ENCODE assay signal across 8 cellular contexts in the genomic region with DNA sequence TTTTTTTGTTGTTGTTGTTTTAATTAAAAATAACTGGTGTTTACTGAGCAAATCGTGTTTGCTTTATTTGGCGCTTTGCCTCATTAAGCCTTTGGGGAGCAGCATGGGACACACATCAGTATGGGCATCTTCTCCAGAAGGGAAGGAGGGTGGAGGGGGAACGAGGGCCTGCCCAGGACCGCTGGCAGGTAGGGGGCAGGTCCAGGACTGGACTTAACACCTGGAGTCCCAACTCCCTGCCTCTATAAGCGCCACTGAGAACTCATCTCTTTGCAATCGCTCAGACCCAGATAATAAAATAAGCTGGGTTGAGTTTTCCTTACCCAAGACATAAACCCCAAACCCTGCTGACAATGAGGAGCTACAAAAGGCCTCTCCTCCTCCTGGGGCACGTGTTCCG. TPM values are rescaled to one million over a fixed set of nuclear protein-coding genes. Genes with fewer than 3 reads are reported as not detected.
A peak's percentile ranks its signal among the peaks of the same experiment; 100 is the strongest.
DNase-seq lines count a peak whose midpoint lies in the region; ATAC-seq and TF ChIP-seq lines count a peak whose summit lies in the region.

No MANE protein-coding gene starts in this region.

- H3K9me2 ChIP-seq in SU-DHL-6 (replicated peaks; ENCODE audit: insufficient read depth, low read length): no peaks in the 10 kb centered on the region

- H3K9me3 Mint-ChIP-seq in glutamatergic neuron (ENCODE audit: unreplicated experiment): peaks cover 3% of the 10 kb centered on the region

- DNase-seq in HL-60 (ENCODE audit: low read depth in 1 of 2, low spot score in 1 of 2): no peak
- DNase-seq in glutamatergic neuron: no peak
- no peak for DNase-seq in smooth muscle cell (lab: John Stamatoyannopoulos, UW; ENCODE audit: unreplicated experiment)
- DNase-seq in effector CD8-positive, alpha-beta T cell (lab: John Stamatoyannopoulos, UW): no peak
- no peak for DNase-seq in nucleus accumbens (lab: John Stamatoyannopoulos, UW)
- no peak for DNase-seq in HuH-7 (ENCODE audit: low spot score)

- H2AFZ ChIP-seq in SU-DHL-6 (ENCODE audit: low read depth, low read length, severe bottlenecking) (peak overlapping the region; percentile 57), smooth muscle cell (ENCODE audit: low read depth) (no peak overlapping the region)

- no peaks in the 10 kb centered on the region for H3K27me3 ChIP-seq in HL-60 (ENCODE audit: insufficient read depth, poor library complexity, severe bottlenecking)
- H3K27me3 ChIP-seq in SU-DHL-6 (ENCODE audit: low read length): no peaks in the 10 kb centered on the region
- H3K27me3 ChIP-seq in smooth muscle cell (ENCODE audit: low read depth): peaks cover 4% of the 10 kb centered on the region

- H3K27ac Mint-ChIP-seq in glutamatergic neuron (ENCODE audit: unreplicated experiment): no peak overlapping the region

- no peak overlapping the region for H3K4me3 ChIP-seq in HL-60 (replicated peaks; ENCODE audit: insufficient read depth, low read length)
- H3K4me3 ChIP-seq in SU-DHL-6 (ENCODE audit: insufficient read depth, low read length, poor library complexity, severe bottlenecking): no peak overlapping the region
- peak overlapping the region; percentile 54 for H3K4me3 ChIP-seq in smooth muscle cell

- H3K4me3 Mint-ChIP-seq in glutamatergic neuron (ENCODE audit: unreplicated experiment): peak overlapping the region; percentile 55

- H3K27ac ChIP-seq in HL-60 (replicated peaks) (peak overlapping the region; percentile 22; the same call in 1 of the 2 replicates), SU-DHL-6 (ENCODE audit: low read depth, low read length) (peak overlapping the region; percentile 96), smooth muscle cell (ENCODE audit: low read depth) (peak overlapping the region; percentile 34)

- H3K4me1 ChIP-seq in smooth muscle cell (ENCODE audit: low read depth): peaks cover 24% of the 10 kb centered on the region

- H3F3A ChIP-seq in SU-DHL-6 (ENCODE audit: insufficient read depth) (peaks cover 43% of the 10 kb centered on the region), smooth muscle cell (ENCODE audit: low read depth) (peaks cover 21% of the 10 kb centered on the region)

- peak overlapping the region; percentile 46 for H3K9ac ChIP-seq in SU-DHL-6 (ENCODE audit: low read length)
- H3K9ac ChIP-seq in smooth muscle cell (ENCODE audit: low read depth): no peak overlapping the region

- H3K9me3 ChIP-seq in SU-DHL-6 (ENCODE audit: insufficient read depth, low read length): no peaks in the 10 kb centered on the region
- H3K9me3 ChIP-seq in smooth muscle cell (replicated peaks; ENCODE audit: low read depth): no peaks in the 10 kb centered on the region

- peaks cover 5% of the 10 kb centered on the region for H3K27me3 Mint-ChIP-seq in glutamatergic neuron (ENCODE audit: unreplicated experiment)

- peak overlapping the region; percentile 59 for H3K4me2 ChIP-seq in SU-DHL-6 (ENCODE audit: low read depth, low read length, poor library complexity, severe bottlenecking)
- peak overlapping the region; percentile 93 for H3K4me2 ChIP-seq in smooth muscle cell

- ATAC-seq in GM18907 (IDR thresholded peaks at IDR 0.05; ENCODE audit: unreplicated experiment): no peak

- WGBS in smooth muscle cell (ENCODE audit: low lambda C conversion rate): 74% methylated on average over 8 of the region's 8 CpGs

- no peaks in the 10 kb centered on the region for H4K20me1 ChIP-seq in SU-DHL-6 (ENCODE audit: low read depth, low read length)
- H4K20me1 ChIP-seq in smooth muscle cell (ENCODE audit: low read depth): no peaks in the 10 kb centered on the region

- peaks cover 39% of the 10 kb centered on the region for H3K4me1 Mint-ChIP-seq in glutamatergic neuron (ENCODE audit: low read depth, unreplicated experiment)

- H3K36me3 ChIP-seq in SU-DHL-6 (ENCODE audit: low read length) (no peaks in the 10 kb centered on the region), smooth muscle cell (ENCODE audit: low read depth) (no peaks in the 10 kb centered on the region)

- H3K36me3 Mint-ChIP-seq in glutamatergic neuron (ENCODE audit: unreplicated experiment): peaks cover 4% of the 10 kb centered on the region

- H3K79me2 ChIP-seq in SU-DHL-6 (ENCODE audit: insufficient read depth, low read length): no peaks in the 10 kb centered on the region
- no peaks in the 10 kb centered on the region for H3K79me2 ChIP-seq in smooth muscle cell (ENCODE audit: low read depth)

- TF ChIP-seq CTCF in HL-60 (IDR thresholded peaks at IDR 0.05; ENCODE audit: insufficient read depth, low read length) (no peak), SU-DHL-6 (IDR thresholded peaks at IDR 0.05; ENCODE audit: insufficient read depth, low read length, poor library complexity, severe bottlenecking) (no peak), glutamatergic neuron (IDR thresholded peaks at IDR 0.05; ENCODE audit: partially characterized antibody, unreplicated experiment) (no peak), smooth muscle cell (IDR thresholded peaks at IDR 0.05; ENCODE audit: borderline replicate concordance, insufficient read depth, poor library complexity, severe bottlenecking) (no peak)

RNA-seq across cellular contexts. Expression of gene ABCG1, which starts 15.1 kb away (rescaled TPM):
- total RNA-seq in glutamatergic neuron (ENCODE audit: unreplicated experiment) (31.9 TPM), smooth muscle cell (1.7 and 2.9 TPM in 2 replicates)
- polyA plus RNA-seq in smooth muscle cell: 0.55 and 1.1 TPM in 2 replicates

Comparison
In these comparisons a context has a peak if more than half of its experiments do, and no peak if none do; other contexts are left out.
1. H3K27ac ChIP-seq: peak in every context shown above with its lines; median percentile 96 in SU-DHL-6; 34 in smooth muscle cell; 22 in HL-60.